8 cellular contexts compared by ENCODE assay signal in genomic region chr11:554824-555499, GRCh38. TPM values are rescaled to one million over a fixed set of nuclear protein-coding genes. Genes with fewer than 3 reads are reported as not detected.
DNase-seq lines count a peak whose midpoint lies in the region; ATAC-seq and TF ChIP-seq lines count a peak whose summit lies in the region.

No MANE protein-coding gene starts in this region.

- no peaks in the 10 kb centered on the region for H4K20me1 ChIP-seq in HCT116 (ENCODE audit: insufficient read depth)

- DNase-seq in COLO829 (ENCODE audit: low spot score) (peak; percentile 28), HCT116 (ENCODE audit: low read depth, low spot score) (peak; percentile 44), NCI-H2107 treated with DMSO at 0.1 percent for 48 hours (lab: John Stamatoyannopoulos, UW; ENCODE audit: unreplicated experiment) (peak; percentile 55), cerebellar cortex (ENCODE audit: low spot score) (peak; percentile 73), right lobe of liver (peak in 2 of 3 donors; percentile 71 to 74)
- peak; percentile 46 to 62 for DNase-seq in stimulated activated CD8-positive, alpha-beta memory T cell treated with anti-CD3 and anti-CD28 coated beads, Interleukin-2, amount 100 ng/mL, for 48 hours (ENCODE audit: low read depth in 2 of 2)

- no peak for TF ChIP-seq RAD21 in HCT116 (IDR thresholded peaks at IDR 0.05; ENCODE audit: low read depth)

- H3K36me3 ChIP-seq in HCT116 (ENCODE audit: control insufficient read depth in 1 of 2, insufficient read depth in 2 of 2, low read length in 2 of 2) (no peaks in the 10 kb centered on the region), right lobe of liver (no peaks in the 10 kb centered on the region)

- no TSS peak for BruUV-seq in HCT116 (replicated peaks; lab: Mats Ljungman, UMichigan)

- RAD21 ChIA-PET in HCT116 (lab: Charles Lee; ENCODE audit: low non-redundant PET in 1 of 2, low total read pairs in 2 of 2, uncharacterized antibody in 2 of 2, unreplicated experiment in 2 of 2) = interaction anchor here in 1 of 2 experiments (1.0 kb wide), 1 partner anchor 168 kb away, joined by 3 read pairs; no protein-coding TSS in a partner anchor

- H3K4me1 ChIP-seq in HCT116 (ENCODE audit: control insufficient read depth in 1 of 2, insufficient read depth in 2 of 2, low read length in 2 of 2) (peaks cover 18 to 25% of the 10 kb centered on the region in 2 experiments), right lobe of liver (peaks cover 0 to 17% (median 2%) of the 10 kb centered on the region in 4 donors)

- WGBS in right lobe of liver (ENCODE audit: insufficient coverage, low coverage, low lambda C conversion rate, missing lambda C conversion rate) = 2% methylated on average over 34 of the region's 65 CpGs

- CTCF ChIA-PET in HCT116 (lab: Charles Lee) = interaction anchor here (0.8 to 1.1 kb wide), 4 partner anchors 21 to 229 kb away, joined by 3 to 5 read pairs (median 4); no protein-coding TSS in a partner anchor

- TF ChIP-seq POLR2A in HCT116 (IDR thresholded peaks at IDR 0.05; ENCODE audit: borderline replicate concordance, extremely low read depth, insufficient read depth, insufficient read length) (no peak), right lobe of liver (IDR thresholded peaks at IDR 0.05) (no peak)

- H3K9ac ChIP-seq in HCT116 (ENCODE audit: low read length) = peak overlapping the region; percentile 32; the same call in 1 of the 2 replicates

- intact Hi-C loops in HCT116 (cut with micrococcal nuclease) = loop anchor here (2.0 kb wide), 1 partner anchor 174 kb away; no protein-coding TSS in a partner anchor
- intact Hi-C loops in right lobe of liver (cut with DNase I) = loop anchor here (5.0 to 10.0 kb wide), 2 partner anchors 57 to 200 kb away; no protein-coding TSS in a partner anchor

- H3K4me3 ChIP-seq in HCT116 (replicated peaks in 1 of 2; ENCODE audit: low read depth in 1 of 2, low read length in 2 of 2) (peak overlapping the region; percentile 28 to 47), right lobe of liver (peak overlapping the region; percentile 16 to 33 (median 26))

- H3K9me3 ChIP-seq in HCT116 (ENCODE audit: control insufficient read depth in 1 of 2, insufficient read depth in 1 of 2, low read depth in 1 of 2, low read length in 2 of 2) (no peaks in the 10 kb centered on the region), right lobe of liver (no peaks in the 10 kb centered on the region)

- peak; percentile 78 for ATAC-seq in HCT116
- peak; percentile 78 to 84 for ATAC-seq in activated CD4-positive, CD25-positive, alpha-beta regulatory T cell treated with anti-CD3 and anti-CD28 coated beads, Interleukin-2, amount 50 U/mL, for 24 hours
- ATAC-seq in right lobe of liver = peak; percentile 66 to 76 (median 69)
- ATAC-seq in HG03521 (IDR thresholded peaks at IDR 0.05; ENCODE audit: unreplicated experiment) = no peak

- POLR2A ChIA-PET in HCT116 (lab: Charles Lee) = interaction anchor here (0.6 to 0.9 kb wide), 3 partner anchors 21 to 149 kb away, joined by 3 to 4 read pairs (median 3); partner anchors contain the start of gene PHRF1

- TF ChIP-seq CTCF in HCT116 (IDR thresholded peaks at IDR 0.05 in 2 of 3, conservative IDR thresholded peaks at IDR 0.05 in 1 of 3; ENCODE audit: borderline replicate concordance in 1 of 3, insufficient read depth in 1 of 3, low read depth in 2 of 3, low read length in 2 of 3) (peak in 2 of 3 experiments; percentile 47 to 59; a peak in 4 of 6 replicates), right lobe of liver (IDR thresholded peaks at IDR 0.05) (peak; percentile 43 to 55 (median 50))

- peak overlapping the region; percentile 80 for H3K4me2 ChIP-seq in HCT116 (ENCODE audit: low read length)

- H3K27ac ChIP-seq in HCT116 (ENCODE audit: low read depth, low read length) (peak overlapping the region; percentile 65; the same call in 1 of the 2 replicates), right lobe of liver (no peak overlapping the region)

- H3K9me2 ChIP-seq in HCT116 (ENCODE audit: insufficient read depth) = no peaks in the 10 kb centered on the region

- H3K27me3 ChIP-seq in HCT116 (ENCODE audit: insufficient read depth, low read length) (no peaks in the 10 kb centered on the region), right lobe of liver (no peaks in the 10 kb centered on the region)

- no peak overlapping the region for H2AFZ ChIP-seq in HCT116 (ENCODE audit: low read depth, low read length, poor library complexity, severe bottlenecking)

- H3K79me2 ChIP-seq in HCT116 (ENCODE audit: insufficient read depth, low read length) = no peaks in the 10 kb centered on the region

TF ChIP-seq in HCT116, 20 proteins besides CTCF, POLR2A, EP300 and RAD21:
- no peak for TF ChIP-seq ELF1 (IDR thresholded peaks at IDR 0.05; ENCODE audit: borderline replicate concordance, low read depth)
- TF ChIP-seq EGR1 (IDR thresholded peaks at IDR 0.05; ENCODE audit: low read depth) = no peak
- TF ChIP-seq FOSL1 (IDR thresholded peaks at IDR 0.05; ENCODE audit: low read depth) = no peak
- no peak for TF ChIP-seq TCF7L2 (IDR thresholded peaks at IDR 0.05; ENCODE audit: borderline replicate concordance, extremely low read depth, insufficient read depth, insufficient read length)
- no peak for TF ChIP-seq REST (IDR thresholded peaks at IDR 0.05; ENCODE audit: low read depth)
- no peak for TF ChIP-seq CBX3 (IDR thresholded peaks at IDR 0.05; ENCODE audit: low read depth)
- no peak for TF ChIP-seq YY1 (IDR thresholded peaks at IDR 0.05; ENCODE audit: extremely low read depth, insufficient replicate concordance, low read depth, low read length)
- TF ChIP-seq CEBPB (IDR thresholded peaks at IDR 0.05; ENCODE audit: low read depth) = no peak
- TF ChIP-seq SRF (IDR thresholded peaks at IDR 0.05; ENCODE audit: low read depth) = no peak
- no peak for TF ChIP-seq EZH2phosphoT487 (IDR thresholded peaks at IDR 0.05; ENCODE audit: borderline replicate concordance)
- TF ChIP-seq SIN3A (IDR thresholded peaks at IDR 0.05; ENCODE audit: low read depth) = no peak
- no peak for TF ChIP-seq POLR2AphosphoS5 (IDR thresholded peaks at IDR 0.05; ENCODE audit: low read depth, low read length)
- no peak for TF ChIP-seq JUND (IDR thresholded peaks at IDR 0.05)
- TF ChIP-seq ZBTB33 (IDR thresholded peaks at IDR 0.05; ENCODE audit: extremely low read depth, insufficient replicate concordance, low read length) = no peak
- no peak for TF ChIP-seq EZH2 (IDR thresholded peaks at IDR 0.05)

RNA-seq across cellular contexts. Expression of gene LMNTD2, which starts 5.6 kb away (rescaled TPM):
- 9.5 TPM for total RNA-seq in HCT116 (2021; ENCODE audit: unreplicated experiment)
- polyA plus RNA-seq in HCT116 (2012) = 7.1 and 7.6 TPM in 2 replicates
- total RNA-seq in right lobe of liver = 10 to 100 TPM in 1 of 6 experiments, 1 to 10 TPM in 5; 4.7 to 14.7 (median 7.9) TPM

RNA-seq across cellular contexts. Expression of gene RASSF7, which starts 5.8 kb away (rescaled TPM):
- 35.9 TPM for total RNA-seq in HCT116 (2021; ENCODE audit: unreplicated experiment)
- polyA plus RNA-seq in HCT116 (2012) = 43.6 and 64.9 TPM in 2 replicates
- 10 to 100 TPM; 20.5 to 61.1 (median 39.5) TPM for total RNA-seq in right lobe of liver

RNA-seq across cellular contexts. Expression of gene LRRC56, which starts 17.6 kb away (rescaled TPM):
- total RNA-seq in HCT116 (2021; ENCODE audit: unreplicated experiment) (9.1 TPM), right lobe of liver (1 to 10 TPM in 1 of 6 experiments, under 1 TPM in 4, not detected in 1; 0.12 to 1.1 (median 0.71) TPM)
- 6.3 and 6.5 TPM in 2 replicates for polyA plus RNA-seq in HCT116 (2012)

RNA-seq across cellular contexts. Expression of gene HRAS, which starts 19.6 kb away (rescaled TPM):
- total RNA-seq in HCT116 (2021; ENCODE audit: unreplicated experiment) (104 TPM), right lobe of liver (10 to 100 TPM in 5 of 6 experiments, 1 to 10 TPM in 1; 7.6 to 20.9 (median 14.8) TPM)
- polyA plus RNA-seq in HCT116 (2012) = 118 and 126 TPM in 2 replicates

RNA-seq across cellular contexts. Expression of gene PHRF1, which starts 21.3 kb away (rescaled TPM):
- total RNA-seq in HCT116 (2021; ENCODE audit: unreplicated experiment) (45.5 TPM), right lobe of liver (10 to 100 TPM; 15.4 to 21.9 (median 20.3) TPM)
- polyA plus RNA-seq in HCT116 (2012) = 20.3 TPM in 2 replicates
